Comparison of ENCODE assay signal across 9 cellular contexts in genomic region chr6:106334646-106335448, GRCh38. TPM values are rescaled to one million over a fixed set of nuclear protein-coding genes. Genes with fewer than 3 reads are reported as not detected.
DNase-seq lines count a peak whose midpoint lies in the region; ATAC-seq and TF ChIP-seq lines count a peak whose summit lies in the region.
"Had no signal": no experiment of that assay in that cellular context is flagged by ENCODE, and none has a peak within 500 bp of the region (broad histone marks: within the 10 kb centered on the region; RNA-seq: fewer than 3 reads in every experiment).

No MANE protein-coding gene starts in this region.

- H3K4me1 ChIP-seq in OCI-LY3 (ENCODE audit: low read length): peaks cover 3% of the 10 kb centered on the region; the same call in 1 of the 2 replicates
- no peaks in the 10 kb centered on the region for H3K4me1 ChIP-seq in neural progenitor cell

- no peak overlapping the region for H3K4me3 ChIP-seq in OCI-LY3 (ENCODE audit: low read length)
- H3K4me3 ChIP-seq in fibroblast of mammary gland (ENCODE audit: control insufficient read depth, low read depth, low read length): no peak overlapping the region
- no peak overlapping the region for H3K4me3 ChIP-seq in neural progenitor cell

- H3K4me1 Mint-ChIP-seq in neural progenitor cell: peaks cover 5% of the 10 kb centered on the region

- H3K4me3 Mint-ChIP-seq in neural progenitor cell: no peak overlapping the region
- H3K4me3 Mint-ChIP-seq: activated naive CD4-positive, alpha-beta T cell treated with anti-CD3 and anti-CD28 coated beads, Interleukin-2, amount 50 U/mL, for 24 hours had no signal

- H3K79me2 ChIP-seq in OCI-LY3 (ENCODE audit: low read length): no peaks in the 10 kb centered on the region
- H3K79me2 ChIP-seq in neural progenitor cell (ENCODE audit: low read depth): no peaks in the 10 kb centered on the region

- H3K27ac ChIP-seq in OCI-LY3 (ENCODE audit: low read length): no peak overlapping the region
- H3K27ac ChIP-seq in neural progenitor cell: no peak overlapping the region

- no peaks in the 10 kb centered on the region for H3F3A ChIP-seq in neural progenitor cell (ENCODE audit: low read depth)

- H3K36me3 ChIP-seq in OCI-LY3 (replicated peaks; ENCODE audit: low read depth, low read length) (no peaks in the 10 kb centered on the region), neural progenitor cell (no peaks in the 10 kb centered on the region)

- H3K27ac Mint-ChIP-seq in neural progenitor cell: no peak overlapping the region
- H3K27ac Mint-ChIP-seq: activated naive CD4-positive, alpha-beta T cell treated with anti-CD3 and anti-CD28 coated beads, Interleukin-2, amount 50 U/mL, for 24 hours had no signal

- H2AFZ ChIP-seq in OCI-LY3 (ENCODE audit: low read depth, low read length) (0 out of 2 replicates have a peak overlapping the region, but pooled peaks have one; percentile 46), neural progenitor cell (replicated peaks) (no peak overlapping the region)

- peaks cover 5% of the 10 kb centered on the region for H3K27me3 Mint-ChIP-seq in neural progenitor cell (ENCODE audit: insufficient read depth, low read depth)

- H3K9me3 Mint-ChIP-seq in neural progenitor cell: peaks cover 4% of the 10 kb centered on the region
- H3K9me3 Mint-ChIP-seq: activated naive CD4-positive, alpha-beta T cell treated with anti-CD3 and anti-CD28 coated beads, Interleukin-2, amount 50 U/mL, for 24 hours had no signal

- H3K36me3 Mint-ChIP-seq in neural progenitor cell: no peaks in the 10 kb centered on the region
- H3K36me3 Mint-ChIP-seq: activated naive CD4-positive, alpha-beta T cell treated with anti-CD3 and anti-CD28 coated beads, Interleukin-2, amount 50 U/mL, for 24 hours had no signal

- DNase-seq in ELF-1 (ENCODE audit: low read depth, low spot score): peak; percentile 48
- DNase-seq in activated T-cell treated with anti-CD3 and anti-CD28 coated beads, Interleukin-2, amount 50 U/mL, for 1 hour: peak; percentile 48
- peak; percentile 53 for DNase-seq in fibroblast of mammary gland (ENCODE audit: low read depth)
- peak; percentile 68 for DNase-seq in neural progenitor cell (ENCODE audit: low spot score)
- no peak for DNase-seq in HuH-7.5 (ENCODE audit: low spot score)
- DNase-seq in OCI-M2 (lab: John Stamatoyannopoulos, UW; ENCODE audit: unreplicated experiment): no peak

- ATAC-seq in HG02852 (IDR thresholded peaks at IDR 0.05; ENCODE audit: unreplicated experiment): peak; percentile 60

- H3K9ac ChIP-seq in OCI-LY3 (ENCODE audit: low read length) (no peak overlapping the region), neural progenitor cell (no peak overlapping the region)

- H3K27me3 ChIP-seq in OCI-LY3 (ENCODE audit: low read depth, low read length) (0 out of 2 replicates have a peak, but pooled peaks cover 2% of the 10 kb centered on the region), neural progenitor cell (no peaks in the 10 kb centered on the region)

- no peaks in the 10 kb centered on the region for H3K9me3 ChIP-seq in OCI-LY3 (ENCODE audit: insufficient read depth, low read length)
- H3K9me3 ChIP-seq in neural progenitor cell (ENCODE audit: low read depth): no peaks in the 10 kb centered on the region

- TF ChIP-seq CTCF in OCI-LY3 (IDR thresholded peaks at IDR 0.05; ENCODE audit: low read depth, low read length) (peak; percentile 56), fibroblast of mammary gland (conservative IDR thresholded peaks at IDR 0.05; ENCODE audit: control insufficient read depth, insufficient read depth, low read depth, low read length) (peak; percentile 66), neural progenitor cell (IDR thresholded peaks at IDR 0.05) (peak; percentile 74)

- H4K20me1 ChIP-seq in OCI-LY3 (ENCODE audit: insufficient read depth, low read length) (no peaks in the 10 kb centered on the region), neural progenitor cell (ENCODE audit: low read depth) (no peaks in the 10 kb centered on the region)

- no peak overlapping the region for H3K4me2 ChIP-seq in OCI-LY3 (ENCODE audit: low read length)
- H3K4me2 ChIP-seq in neural progenitor cell: no peak overlapping the region

RNA-seq across cellular contexts. Expression of gene ATG5, which starts 9.3 kb away (rescaled TPM):
- total RNA-seq in neural progenitor cell (ENCODE audit: low replicate concordance): 31.7 and 45.0 TPM in 2 replicates

RNA-seq across cellular contexts. Expression of gene CRYBG1, which starts 25.7 kb away (rescaled TPM):
- 0.06 and 0.40 TPM in 2 replicates for total RNA-seq in neural progenitor cell (ENCODE audit: low replicate concordance)

Comparison
In these comparisons a context has a peak if more than half of its experiments do, and no peak if none do; other contexts are left out.
1. DNase-seq: peak in ELF-1 (single experiment), activated T-cell treated with anti-CD3 and anti-CD28 coated beads, Interleukin-2, amount 50 U/mL, for 1 hour (single experiment), fibroblast of mammary gland (single experiment) and neural progenitor cell (single experiment); none in HuH-7.5 (single experiment) and OCI-M2 (single experiment).
2. Peak in every context shown above with its lines, with median percentiles within 50 percentile points of each other: CTCF ChIP-seq.